Comparison of ENCODE assay signal across 13 cellular contexts in the genomic region with DNA sequence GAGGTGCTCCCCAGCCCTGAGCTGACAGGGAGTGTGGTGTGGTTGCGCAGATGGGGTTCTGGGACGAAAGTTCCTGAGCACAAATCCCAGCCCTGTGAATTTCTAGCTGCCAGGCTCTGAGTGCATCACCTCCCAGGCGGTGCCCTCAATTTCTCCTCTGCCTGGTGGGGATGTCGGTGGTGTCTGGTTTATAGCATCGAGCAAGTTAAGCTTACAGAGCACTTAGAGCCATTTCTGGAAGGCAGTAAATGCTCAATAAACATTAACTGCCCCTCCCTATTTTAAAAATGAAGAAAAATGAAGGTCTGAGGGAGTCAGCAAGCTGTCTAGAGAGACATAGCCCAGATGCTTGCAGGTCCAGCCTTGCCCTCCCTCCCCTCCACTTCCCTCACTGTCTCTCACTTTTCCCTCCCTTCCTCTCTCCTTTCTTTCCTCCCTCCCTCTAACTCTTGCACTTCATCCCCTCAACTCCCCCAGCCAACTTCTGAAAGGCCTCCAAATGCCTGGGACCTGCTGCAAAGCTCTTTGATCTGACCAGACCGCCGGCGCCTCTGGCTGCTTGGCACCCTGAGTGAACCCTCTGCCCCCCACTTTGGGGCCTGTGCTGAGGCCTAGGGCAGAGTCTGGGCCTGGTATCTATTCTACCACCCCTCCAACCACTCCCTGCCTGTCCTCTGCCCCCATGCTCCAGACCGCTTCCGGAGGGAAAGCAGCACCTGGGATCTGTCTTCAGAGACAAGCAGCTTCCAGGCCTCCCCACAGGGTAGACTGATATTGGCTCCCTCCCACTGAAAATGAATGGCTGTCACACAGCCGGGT.
DNase-seq lines count a peak whose midpoint lies in the region; ATAC-seq and TF ChIP-seq lines count a peak whose summit lies in the region.
"Had no signal": no experiment of that assay in that cellular context is flagged by ENCODE, and none has a peak within 500 bp of the region (broad histone marks: within the 10 kb centered on the region; RNA-seq: fewer than 3 reads in every experiment).

No MANE protein-coding gene starts in this region.

- DNase-seq in GM13977 (ENCODE audit: low spot score) (peak; percentile 2), astrocyte of the hippocampus (ENCODE audit: low read depth, low spot score) (peak; percentile 49), left lung (no peak), putamen (ENCODE audit: low spot score) (no peak), PC-3 (no peak)
- DNase-seq: activated naive CD4-positive, alpha-beta T cell treated with anti-CD3 and anti-CD28 coated beads for 36 hours; COR-L47; left cardiac atrium; NCI-H1694; SIG-M5 had no signal

- CTCF ChIA-PET in PC-3 (lab: Charles Lee) = no interaction called here

- no peak overlapping the region for H2AFZ ChIP-seq in PC-3 (ENCODE audit: low read length)

- H3K4me3 ChIP-seq in left lung (no peak overlapping the region), rectal smooth muscle tissue (ENCODE audit: low read length) (no peak overlapping the region), PC-3 (ENCODE audit: low read length) (no peak overlapping the region)

- POLR2A ChIA-PET in PC-3 (lab: Charles Lee; ENCODE audit: unreplicated experiment) = no interaction called here

- H3K9me3 ChIP-seq in left lung (no peaks in the 10 kb centered on the region), PC-3 (ENCODE audit: low read length) (no peaks in the 10 kb centered on the region)

- H3K27me3 ChIP-seq in left lung (no peaks in the 10 kb centered on the region), rectal smooth muscle tissue (ENCODE audit: control insufficient read depth, insufficient read depth, low read length) (no peaks in the 10 kb centered on the region), PC-3 (ENCODE audit: low read length) (peaks cover 11% of the 10 kb centered on the region; the same call in 1 of the 2 replicates)

- no peak overlapping the region for H3K9ac ChIP-seq in rectal smooth muscle tissue (ENCODE audit: low read length)
- H3K9ac ChIP-seq in PC-3 (ENCODE audit: low read length) = no peak overlapping the region

- no TSS peak for BruUV-seq in PC-3 (replicated peaks; lab: Mats Ljungman, UMichigan)

- ATAC-seq in left lung = peak; percentile 25
- ATAC-seq in HG03520 (IDR thresholded peaks at IDR 0.05; ENCODE audit: unreplicated experiment) = no peak
- no peak for ATAC-seq in PC-3
- ATAC-seq in HG03457 (IDR thresholded peaks at IDR 0.05; ENCODE audit: unreplicated experiment) = no peak
- ATAC-seq: left cardiac atrium had no signal

- no peaks in the 10 kb centered on the region for H4K20me1 ChIP-seq in PC-3 (ENCODE audit: low read length)

- in situ Hi-C loops in GM13977 (cut with MboI; ENCODE audit: low pct_unique_long_range_greater_than_20kb, low sequenced_read_pairs, unreplicated experiment) = no loop called here

- H3K4me1 ChIP-seq in left lung = no peaks in the 10 kb centered on the region
- H3K4me1 ChIP-seq in rectal smooth muscle tissue (ENCODE audit: control insufficient read depth, insufficient read depth, low read length) = peaks cover 35% of the 10 kb centered on the region
- H3K4me1 ChIP-seq in PC-3 (ENCODE audit: insufficient read depth, low read length) = peaks cover 20% of the 10 kb centered on the region

- H3K27ac ChIP-seq in left lung (no peak overlapping the region), rectal smooth muscle tissue (ENCODE audit: low read depth, low read length) (peak overlapping the region; percentile 77), PC-3 (ENCODE audit: low read length) (no peak overlapping the region)

- H3K79me2 ChIP-seq in PC-3 (ENCODE audit: low read length) = no peaks in the 10 kb centered on the region

- H3K36me3 ChIP-seq in left lung (no peaks in the 10 kb centered on the region), rectal smooth muscle tissue (ENCODE audit: control insufficient read depth, insufficient read depth, low read length) (no peaks in the 10 kb centered on the region), PC-3 (ENCODE audit: low read depth, low read length) (no peaks in the 10 kb centered on the region)

- no peak overlapping the region for H3K4me2 ChIP-seq in PC-3 (ENCODE audit: low read length)

- no peaks in the 10 kb centered on the region for H3K9me2 ChIP-seq in PC-3 (replicated peaks; ENCODE audit: low read length)

- TF ChIP-seq CTCF in GM13977 (IDR thresholded peaks at IDR 0.05; ENCODE audit: extremely low read depth, insufficient read depth, missing control alignments) (no peak), left lung (IDR thresholded peaks at IDR 0.05) (no peak), PC-3 (conservative IDR thresholded peaks at IDR 0.05; ENCODE audit: low read depth, low read length) (no peak)

- intact Hi-C loops in left lung (cut with DNase I) = no loop called here
- intact Hi-C loops in PC-3 (cut with micrococcal nuclease) = no loop called here

- peaks cover 3% of the 10 kb centered on the region for H3F3A ChIP-seq in PC-3 (ENCODE audit: low read length, unreplicated experiment)

Comparison
In these comparisons a context has a peak if more than half of its experiments do, and no peak if none do; other contexts are left out.
1. DNase-seq: peak in GM13977 (single experiment) and astrocyte of the hippocampus (single experiment); none in left lung (0 of 2), putamen (single experiment) and PC-3 (single experiment).